Comparison of ENCODE assay signal across 25 cellular contexts in genomic region chr16:22139008-22139407, GRCh38. TPM values are rescaled to one million over a fixed set of nuclear protein-coding genes. Genes with fewer than 3 reads are reported as not detected.
"Had no signal": no experiment of that assay in that cellular context is flagged by ENCODE, and none has a peak within 500 bp of the region (broad histone marks: within the 10 kb centered on the region; RNA-seq: fewer than 3 reads in every experiment).

No MANE protein-coding gene starts in this region.

- H3K27me3 ChIP-seq: brain microvascular endothelial cell, heart left ventricle, pancreas, sigmoid colon had no signal

- H3K4me3 Mint-ChIP-seq: activated naive CD4-positive, alpha-beta T cell treated with anti-CD3 and anti-CD28 coated beads, Interleukin-2, amount 10 ng/mL, durations not matched to agents 7 days and 5 days; activated naive CD8-positive, alpha-beta T cell treated with anti-CD3 and anti-CD28 coated beads, Interleukin-2, amount 50 U/mL, for 24 hours; immature natural killer cell; naive thymus-derived CD8-positive, alpha-beta T cell; stimulated activated memory B cell treated with anti-CD40 and anti-IgM and Interleukin-4, amounts not matched to agents 10 μg/mL and 1 μg/mL and 100 μg/mL, for 72 hours; T-helper 1 cell treated with Interleukin-12 subunit alpha and Interleukin-12 subunit beta and Interleukin-4 antibody, amounts not matched to agents 30 μg/mL and 1 μg/mL, for 36 hours had no signal

- H3K27me3 Mint-ChIP-seq: activated naive CD8-positive, alpha-beta T cell treated with anti-CD3 and anti-CD28 coated beads, Interleukin-2, amount 50 U/mL, for 24 hours had no signal

- DNase-seq: activated CD4-positive, CD25-positive, alpha-beta regulatory T cell treated with anti-CD3 and anti-CD28 coated beads, Interleukin-2, amount 50 U/mL, for 72 hours; activated CD8-positive, alpha-beta memory T cell treated with anti-CD3 and anti-CD28 coated beads for 24 hours; activated CD8-positive, alpha-beta memory T cell treated with anti-CD3 and anti-CD28 coated beads, Interleukin-2, amount 50 U/mL, for 48 hours; activated effector memory CD4-positive, alpha-beta T cell treated with Interleukin-2 at 50 U/mL for 16 hours; activated naive CD4-positive, alpha-beta T cell treated with anti-CD3 and anti-CD28 coated beads, Interleukin-2, amount 10 ng/mL, durations not matched to agents 7 days and 5 days; activated naive CD8-positive, alpha-beta T cell treated with anti-CD3 and anti-CD28 coated beads, Interleukin-2, amount 50 U/mL, for 24 hours; activated T-cell treated with anti-CD3 and anti-CD28 coated beads, Interleukin-2, amount 50 U/mL, for 48 hours; anterior cingulate cortex; brain microvascular endothelial cell; heart left ventricle; immature natural killer cell; kidney glomerular epithelial cell; left ventricle myocardium superior; naive thymus-derived CD8-positive, alpha-beta T cell; pancreas; sigmoid colon; stimulated activated CD4-positive, alpha-beta T cell treated with anti-CD3 and anti-CD28 coated beads, Interleukin-4, amount 100 ng/mL, for 4 hours had no signal

- H3K4me3 ChIP-seq: coronary artery, gastroesophageal sphincter, heart left ventricle, pancreas, sigmoid colon, thoracic aorta had no signal

- H3K36me3 ChIP-seq: brain microvascular endothelial cell, gastroesophageal sphincter, heart left ventricle, pancreas, sigmoid colon, thoracic aorta had no signal

- H3K9me3 ChIP-seq: gastroesophageal sphincter, heart left ventricle, pancreas, sigmoid colon, thoracic aorta had no signal

- H3K4me1 ChIP-seq: gastroesophageal sphincter, heart left ventricle, pancreas, sigmoid colon had no signal

- H3K4me1 Mint-ChIP-seq: activated naive CD4-positive, alpha-beta T cell treated with anti-CD3 and anti-CD28 coated beads, Interleukin-2, amount 10 ng/mL, durations not matched to agents 7 days and 5 days; activated naive CD8-positive, alpha-beta T cell treated with anti-CD3 and anti-CD28 coated beads, Interleukin-2, amount 50 U/mL, for 24 hours; immature natural killer cell; stimulated activated memory B cell treated with anti-CD40 and anti-IgM and Interleukin-4, amounts not matched to agents 10 μg/mL and 1 μg/mL and 100 μg/mL, for 72 hours had no signal

- H3K27ac Mint-ChIP-seq: activated naive CD4-positive, alpha-beta T cell treated with anti-CD3 and anti-CD28 coated beads, Interleukin-2, amount 10 ng/mL, durations not matched to agents 7 days and 5 days; activated naive CD8-positive, alpha-beta T cell treated with anti-CD3 and anti-CD28 coated beads, Interleukin-2, amount 50 U/mL, for 24 hours; immature natural killer cell; stimulated activated memory B cell treated with anti-CD40 and anti-IgM and Interleukin-4, amounts not matched to agents 10 μg/mL and 1 μg/mL and 100 μg/mL, for 72 hours; T-helper 1 cell treated with Interleukin-12 subunit alpha and Interleukin-12 subunit beta and Interleukin-4 antibody, amounts not matched to agents 30 μg/mL and 1 μg/mL, for 36 hours had no signal

- H3K36me3 Mint-ChIP-seq: activated naive CD4-positive, alpha-beta T cell treated with anti-CD3 and anti-CD28 coated beads, Interleukin-2, amount 10 ng/mL, durations not matched to agents 7 days and 5 days; immature natural killer cell; naive thymus-derived CD8-positive, alpha-beta T cell; stimulated activated memory B cell treated with anti-CD40 and anti-IgM and Interleukin-4, amounts not matched to agents 10 μg/mL and 1 μg/mL and 100 μg/mL, for 72 hours had no signal

- ATAC-seq: activated naive CD8-positive, alpha-beta T cell treated with anti-CD3 and anti-CD28 coated beads, Interleukin-2, amount 50 U/mL, for 24 hours; gastroesophageal sphincter; heart left ventricle; left ventricle myocardium superior; naive thymus-derived CD8-positive, alpha-beta T cell; pancreas had no signal

- H3K27ac ChIP-seq: brain microvascular endothelial cell, coronary artery, gastroesophageal sphincter, heart left ventricle, pancreas, sigmoid colon, thoracic aorta, VCaP had no signal

- H3K9me3 Mint-ChIP-seq: activated naive CD4-positive, alpha-beta T cell treated with anti-CD3 and anti-CD28 coated beads, Interleukin-2, amount 10 ng/mL, durations not matched to agents 7 days and 5 days; activated naive CD8-positive, alpha-beta T cell treated with anti-CD3 and anti-CD28 coated beads, Interleukin-2, amount 50 U/mL, for 24 hours; immature natural killer cell; naive thymus-derived CD8-positive, alpha-beta T cell; stimulated activated memory B cell treated with anti-CD40 and anti-IgM and Interleukin-4, amounts not matched to agents 10 μg/mL and 1 μg/mL and 100 μg/mL, for 72 hours; T-helper 1 cell treated with Interleukin-12 subunit alpha and Interleukin-12 subunit beta and Interleukin-4 antibody, amounts not matched to agents 30 μg/mL and 1 μg/mL, for 36 hours had no signal

RNA-seq across cellular contexts. Expression of gene SDR42E2, which starts 23.3 kb away (rescaled TPM):
- total RNA-seq: gastroesophageal sphincter, heart left ventricle, left ventricle myocardium superior, mesenteric fat pad, pancreas, sigmoid colon, thoracic aorta, urinary bladder had no signal
- polyA plus RNA-seq: heart left ventricle, urinary bladder had no signal

RNA-seq across cellular contexts. Expression of gene VWA3A, which starts 46.7 kb away (rescaled TPM):
- polyA plus RNA-seq: immature natural killer cell; naive thymus-derived CD8-positive, alpha-beta T cell had no signal
